Comparison of ENCODE assay signal across 15 cellular contexts in the genomic region with DNA sequence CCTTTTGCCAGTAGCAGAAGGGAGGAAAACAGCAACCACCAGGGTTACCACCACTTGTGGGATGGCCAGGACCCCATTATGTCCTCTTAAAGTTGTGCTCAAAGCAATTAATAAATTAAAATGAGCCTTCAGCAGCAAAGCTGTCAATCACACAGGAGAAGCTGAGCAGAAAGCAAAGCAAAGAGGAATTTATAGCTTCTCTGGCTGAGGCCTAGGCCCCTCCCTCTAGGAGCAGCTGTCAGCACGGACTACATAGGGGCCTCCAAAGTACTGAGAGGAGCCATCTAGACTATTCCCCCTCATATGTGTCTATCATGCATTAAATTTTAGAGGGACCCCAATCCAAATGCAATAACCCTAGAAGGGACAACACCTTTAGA. TPM values are rescaled to one million over a fixed set of nuclear protein-coding genes. Genes with fewer than 3 reads are reported as not detected.
DNase-seq lines count a peak whose midpoint lies in the region; ATAC-seq lines count a peak whose summit lies in the region.
"Had no signal": no experiment of that assay in that cellular context is flagged by ENCODE, and none has a peak within 500 bp of the region (broad histone marks: within the 10 kb centered on the region; RNA-seq: fewer than 3 reads in every experiment).

No MANE protein-coding gene starts in this region.

- H3K9me3 ChIP-seq in KOPT-K1 (ENCODE audit: insufficient read depth, low read length, poor library complexity, severe bottlenecking): no peaks in the 10 kb centered on the region
- H3K9me3 ChIP-seq: psoas muscle had no signal

- peak overlapping the region; percentile 92 for H3K27ac Mint-ChIP-seq in activated CD8-positive, alpha-beta T cell treated with anti-CD3 and anti-CD28 coated beads, Interleukin-2, amount 10 ng/mL, durations not matched to agents 7 days and 5 days
- H3K27ac Mint-ChIP-seq in natural killer cell treated with Interleukin-12 subunit alpha and Interleukin-12 subunit beta and Interleukin-15 and Interleukin-18, amount 100 ng/mL, for 72 hours: peak overlapping the region; percentile 88 to 95

- POLR2A ChIA-PET in activated CD8-positive, alpha-beta T cell treated with anti-CD3 and anti-CD28 coated beads, Interleukin-2, amount 10 ng/mL, durations not matched to agents 7 days and 5 days (lab: Charles Lee): interaction anchor here (1.1 to 13.1 kb wide), 7 partner anchors 12 to 109 kb away, joined by 3 to 372 read pairs (median 6); a partner anchor contains a TSS

- no peaks in the 10 kb centered on the region for H3K9me3 Mint-ChIP-seq in activated CD8-positive, alpha-beta T cell treated with anti-CD3 and anti-CD28 coated beads, Interleukin-2, amount 10 ng/mL, durations not matched to agents 7 days and 5 days (ENCODE audit: insufficient read depth)
- no peaks in the 10 kb centered on the region for H3K9me3 Mint-ChIP-seq in natural killer cell treated with Interleukin-12 subunit alpha and Interleukin-12 subunit beta and Interleukin-15 and Interleukin-18, amount 100 ng/mL, for 72 hours

- CTCF ChIA-PET in activated CD8-positive, alpha-beta T cell treated with anti-CD3 and anti-CD28 coated beads, Interleukin-2, amount 10 ng/mL, durations not matched to agents 7 days and 5 days (lab: Charles Lee): interaction anchor here (1.4 to 19.0 kb wide), 5 partner anchors 12 to 148 kb away, joined by 5 to 451 read pairs (median 41); a partner anchor contains a TSS

- H3K36me3 ChIP-seq in KOPT-K1 (ENCODE audit: insufficient read depth, low read length): peaks cover 97% of the 10 kb centered on the region

- peaks cover 67% of the 10 kb centered on the region for H3K4me1 Mint-ChIP-seq in activated CD8-positive, alpha-beta T cell treated with anti-CD3 and anti-CD28 coated beads, Interleukin-2, amount 10 ng/mL, durations not matched to agents 7 days and 5 days (ENCODE audit: low read depth)
- H3K4me1 Mint-ChIP-seq in natural killer cell treated with Interleukin-12 subunit alpha and Interleukin-12 subunit beta and Interleukin-15 and Interleukin-18, amount 100 ng/mL, for 72 hours (ENCODE audit: low read depth in 2 of 2): peaks cover 72 to 73% of the 10 kb centered on the region in 2 donors

- peak; percentile 70 for DNase-seq in NCI-H82 (lab: John Stamatoyannopoulos, UW)
- no peak for DNase-seq in NCI-H82 treated with DMSO at 0.1 percent for 48 hours (lab: John Stamatoyannopoulos, UW; ENCODE audit: unreplicated experiment)
- DNase-seq in activated CD8-positive, alpha-beta T cell treated with anti-CD3 and anti-CD28 coated beads, Interleukin-2, amount 10 ng/mL, durations not matched to agents 7 days and 5 days: no peak
- DNase-seq in natural killer cell treated with Interleukin-12 subunit alpha and Interleukin-12 subunit beta and Interleukin-15 and Interleukin-18, amount 100 ng/mL, for 72 hours (ENCODE audit: low spot score): no peak
- DNase-seq: 8988T; activated CD8-positive, alpha-beta memory T cell treated with anti-CD3 and anti-CD28 coated beads, Interleukin-2, amount 50 U/mL, for 4 hours; NCI-H146; psoas muscle; stimulated activated CD4-positive, alpha-beta T cell treated with anti-CD3 and anti-CD28 coated beads, Interleukin-4, amount 100 ng/mL, for 24 hours; substantia nigra had no signal

- no peaks in the 10 kb centered on the region for H3K27me3 Mint-ChIP-seq in activated CD8-positive, alpha-beta T cell treated with anti-CD3 and anti-CD28 coated beads, Interleukin-2, amount 10 ng/mL, durations not matched to agents 7 days and 5 days (ENCODE audit: low read depth)
- no peaks in the 10 kb centered on the region for H3K27me3 Mint-ChIP-seq in natural killer cell treated with Interleukin-12 subunit alpha and Interleukin-12 subunit beta and Interleukin-15 and Interleukin-18, amount 100 ng/mL, for 72 hours

- peak overlapping the region; percentile 97 for H3K27ac ChIP-seq in KOPT-K1 (ENCODE audit: low read depth, low read length, poor library complexity, severe bottlenecking)
- H3K27ac ChIP-seq: hepatocyte, psoas muscle had no signal

- peaks cover 96% of the 10 kb centered on the region for H3K36me3 Mint-ChIP-seq in activated CD8-positive, alpha-beta T cell treated with anti-CD3 and anti-CD28 coated beads, Interleukin-2, amount 10 ng/mL, durations not matched to agents 7 days and 5 days (ENCODE audit: low read depth)
- H3K36me3 Mint-ChIP-seq in natural killer cell treated with Interleukin-12 subunit alpha and Interleukin-12 subunit beta and Interleukin-15 and Interleukin-18, amount 100 ng/mL, for 72 hours: peaks cover 41% of the 10 kb centered on the region

- no peak for ATAC-seq in activated CD8-positive, alpha-beta T cell treated with anti-CD3 and anti-CD28 coated beads, Interleukin-2, amount 10 ng/mL, durations not matched to agents 7 days and 5 days
- ATAC-seq in natural killer cell treated with Interleukin-12 subunit alpha and Interleukin-12 subunit beta and Interleukin-15 and Interleukin-18, amount 100 ng/mL, for 72 hours: no peak
- ATAC-seq in GM18858 (IDR thresholded peaks at IDR 0.05; ENCODE audit: unreplicated experiment) (no peak), HG03457 (IDR thresholded peaks at IDR 0.05; ENCODE audit: unreplicated experiment) (no peak), GM19463 (IDR thresholded peaks at IDR 0.05; ENCODE audit: unreplicated experiment) (no peak)

- H3K4me3 Mint-ChIP-seq in activated CD8-positive, alpha-beta T cell treated with anti-CD3 and anti-CD28 coated beads, Interleukin-2, amount 10 ng/mL, durations not matched to agents 7 days and 5 days: peak overlapping the region; percentile 99
- peak overlapping the region; percentile 97 for H3K4me3 Mint-ChIP-seq in natural killer cell treated with Interleukin-12 subunit alpha and Interleukin-12 subunit beta and Interleukin-15 and Interleukin-18, amount 100 ng/mL, for 72 hours

RNA-seq across cellular contexts. Expression of a gene that starts 6.4 kb away (rescaled TPM):
- total RNA-seq in activated CD8-positive, alpha-beta T cell treated with anti-CD3 and anti-CD28 coated beads, Interleukin-2, amount 10 ng/mL, durations not matched to agents 7 days and 5 days: 100 to 1,000 TPM; 441 to 462 TPM
- 100 to 1,000 TPM; 382 to 466 TPM for total RNA-seq in natural killer cell treated with Interleukin-12 subunit alpha and Interleukin-12 subunit beta and Interleukin-15 and Interleukin-18, amount 100 ng/mL, for 72 hours

RNA-seq across cellular contexts. Expression of a gene that starts 13.9 kb away (rescaled TPM):
- total RNA-seq in activated CD8-positive, alpha-beta T cell treated with anti-CD3 and anti-CD28 coated beads, Interleukin-2, amount 10 ng/mL, durations not matched to agents 7 days and 5 days: 10 to 100 TPM; 39.4 to 43.1 TPM
- 10 to 100 TPM; 48.3 to 73.9 TPM for total RNA-seq in natural killer cell treated with Interleukin-12 subunit alpha and Interleukin-12 subunit beta and Interleukin-15 and Interleukin-18, amount 100 ng/mL, for 72 hours

RNA-seq across cellular contexts. Expression of a gene that starts 14.2 kb away (rescaled TPM):
- total RNA-seq in activated CD8-positive, alpha-beta T cell treated with anti-CD3 and anti-CD28 coated beads, Interleukin-2, amount 10 ng/mL, durations not matched to agents 7 days and 5 days: 10 to 100 TPM; 20.6 to 22.3 TPM
- total RNA-seq in natural killer cell treated with Interleukin-12 subunit alpha and Interleukin-12 subunit beta and Interleukin-15 and Interleukin-18, amount 100 ng/mL, for 72 hours: 10 to 100 TPM; 25.5 to 33.0 TPM

RNA-seq across cellular contexts. Expression of a gene that starts 40.0 kb away (rescaled TPM):
- total RNA-seq in activated CD8-positive, alpha-beta T cell treated with anti-CD3 and anti-CD28 coated beads, Interleukin-2, amount 10 ng/mL, durations not matched to agents 7 days and 5 days: 1 to 10 TPM; 6.2 to 7.8 TPM
- 10 to 100 TPM in 1 of 2 donors, 1 to 10 TPM in 1; 8.2 to 15.3 TPM for total RNA-seq in natural killer cell treated with Interleukin-12 subunit alpha and Interleukin-12 subunit beta and Interleukin-15 and Interleukin-18, amount 100 ng/mL, for 72 hours
